In genomic region chr1:168136709-168137514, GRCh38 we compare ENCODE assay signal across 8 cellular contexts. TPM values are rescaled to one million over a fixed set of nuclear protein-coding genes. Genes with fewer than 3 reads are reported as not detected.
DNase-seq lines count a peak whose midpoint lies in the region; ATAC-seq lines count a peak whose summit lies in the region.

A gene with protein sequence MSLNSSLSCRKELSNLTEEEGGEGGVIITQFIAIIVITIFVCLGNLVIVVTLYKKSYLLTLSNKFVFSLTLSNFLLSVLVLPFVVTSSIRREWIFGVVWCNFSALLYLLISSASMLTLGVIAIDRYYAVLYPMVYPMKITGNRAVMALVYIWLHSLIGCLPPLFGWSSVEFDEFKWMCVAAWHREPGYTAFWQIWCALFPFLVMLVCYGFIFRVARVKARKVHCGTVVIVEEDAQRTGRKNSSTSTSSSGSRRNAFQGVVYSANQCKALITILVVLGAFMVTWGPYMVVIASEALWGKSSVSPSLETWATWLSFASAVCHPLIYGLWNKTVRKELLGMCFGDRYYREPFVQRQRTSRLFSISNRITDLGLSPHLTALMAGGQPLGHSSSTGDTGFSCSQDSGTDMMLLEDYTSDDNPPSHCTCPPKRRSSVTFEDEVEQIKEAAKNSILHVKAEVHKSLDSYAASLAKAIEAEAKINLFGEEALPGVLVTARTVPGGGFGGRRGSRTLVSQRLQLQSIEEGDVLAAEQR (minus strand): TSS chr1:168136930. CDS start chr1:168104850, 32,080 bp downstream.

- H3K36me3 ChIP-seq in skeletal muscle satellite cell (ENCODE audit: insufficient read depth, low read length), result no peaks in the 10 kb centered on the region

- no peaks in the 10 kb centered on the region for H3K9me3 ChIP-seq in skeletal muscle satellite cell (replicated peaks; ENCODE audit: low read length)

- no peaks in the 10 kb centered on the region for H3K27me3 ChIP-seq in skeletal muscle satellite cell (ENCODE audit: control insufficient read depth, insufficient read depth, low read length)

- H3K9ac ChIP-seq in skeletal muscle satellite cell (ENCODE audit: low read depth, low read length), result peak within 1 kb of the TSS; percentile 77

- H3K4me2 ChIP-seq in skeletal muscle satellite cell (ENCODE audit: low read length), result peak within 1 kb of the TSS; percentile 97

- H3K4me1 ChIP-seq in skeletal muscle satellite cell (ENCODE audit: control insufficient read depth, insufficient read depth, low read length), result peaks cover 12% of the 10 kb centered on the region

- no peak for ATAC-seq in HG03097 (IDR thresholded peaks at IDR 0.05; ENCODE audit: low FRiP score, unreplicated experiment)

- H3K4me3 ChIP-seq in skeletal muscle satellite cell (ENCODE audit: low read length), result peak within 1 kb of the TSS; percentile 87

- peak; percentile 78 for DNase-seq in ELF-1 (ENCODE audit: low read depth, low spot score)
- DNase-seq in HT1080 (ENCODE audit: low read depth), result peak; percentile 42
- peak; percentile 68 for DNase-seq in SW480 (ENCODE audit: low spot score)
- DNase-seq in cerebellar cortex (ENCODE audit: low spot score), result peak; percentile 41
- DNase-seq in inferior parietal cortex (ENCODE audit: extremely low spot score), result peak; percentile 17
- no peak for DNase-seq in NOMO-1 treated with DMSO at 0.1 percent for 48 hours (lab: John Stamatoyannopoulos, UW; ENCODE audit: unreplicated experiment)

RNA-seq across cellular contexts. Expression of the gene that starts here (rescaled TPM):
- 12.8 and 13.4 TPM in 2 replicates for total RNA-seq in HT1080 (2014; rRNA removed; shearing (Covaris generic))
- 5.3 and 5.8 TPM in 2 replicates for polyA plus RNA-seq in HT1080 (2015; cell fraction: cytosol; rRNA removed)
- 6.4 and 7.5 TPM in 2 replicates for polyA plus RNA-seq in HT1080 (2015; cell fraction: nucleus; rRNA removed)
- total RNA-seq in skeletal muscle satellite cell (2012; rRNA removed), result 2.8 and 3.9 TPM in 2 replicates
